Comparison of ENCODE assay signal across 8 cellular contexts in genomic region chr9:129036923-129037766, GRCh38. TPM values are rescaled to one million over a fixed set of nuclear protein-coding genes. Genes with fewer than 3 reads are reported as not detected.
DNase-seq lines count a peak whose midpoint lies in the region; ATAC-seq and TF ChIP-seq lines count a peak whose summit lies in the region.

No MANE protein-coding gene starts in this region.

- H3K36me3 ChIP-seq in body of pancreas (replicated peaks in 1 of 2; ENCODE audit: insufficient read depth in 1 of 2, low read depth in 2 of 2) (peaks cover 0 to 1% of the 10 kb centered on the region in 2 donors), left lung (peaks cover 0 to 21% of the 10 kb centered on the region in 2 donors), thyroid gland (peaks cover 6 to 8% of the 10 kb centered on the region in 2 donors)

- H3K4me3 ChIP-seq in body of pancreas (peak overlapping the region; percentile 97 to 99), left lung (peak overlapping the region; percentile 82 to 97), thyroid gland (replicated peaks in 1 of 3) (peak overlapping the region; percentile 80 to 90 (median 90))

- TF ChIP-seq CTCF in body of pancreas (IDR thresholded peaks at IDR 0.05) (no peak), left lung (IDR thresholded peaks at IDR 0.05) (no peak), thyroid gland (IDR thresholded peaks at IDR 0.05) (no peak)

- WGBS in body of pancreas, 2 donors = 8 to 9% methylated on average over 29 to 32 of the region's 32 CpGs
- 4 to 8% methylated on average over 31 to 32 of the region's 32 CpGs for WGBS in thyroid gland, 2 donors

- H3K36me3 Mint-ChIP-seq in activated CD8-positive, alpha-beta memory T cell treated with anti-CD3 and anti-CD28 coated beads, Interleukin-2, amount 10 ng/mL, durations not matched to agents 7 days and 5 days = peaks cover 4% of the 10 kb centered on the region

- peaks cover 24% of the 10 kb centered on the region for H3K4me1 Mint-ChIP-seq in activated CD8-positive, alpha-beta memory T cell treated with anti-CD3 and anti-CD28 coated beads, Interleukin-2, amount 10 ng/mL, durations not matched to agents 7 days and 5 days

- peak overlapping the region; percentile 93 for H3K4me3 Mint-ChIP-seq in activated CD8-positive, alpha-beta memory T cell treated with anti-CD3 and anti-CD28 coated beads, Interleukin-2, amount 10 ng/mL, durations not matched to agents 7 days and 5 days

- H3K27ac ChIP-seq in body of pancreas (peak overlapping the region in 3 of 4 donors; percentile 57 to 77 (median 74)), left lung (peak overlapping the region in 1 of 2 donors; percentile 73), thyroid gland (peak overlapping the region in 2 of 3 donors; percentile 58 to 62)

- no peaks in the 10 kb centered on the region for H3K9me3 Mint-ChIP-seq in activated CD8-positive, alpha-beta memory T cell treated with anti-CD3 and anti-CD28 coated beads, Interleukin-2, amount 10 ng/mL, durations not matched to agents 7 days and 5 days (ENCODE audit: low read depth)

- peaks cover 21% of the 10 kb centered on the region for H3K4me1 ChIP-seq in body of pancreas
- H3K4me1 ChIP-seq in left lung = peaks cover 9 to 24% of the 10 kb centered on the region in 2 donors
- H3K4me1 ChIP-seq in thyroid gland = peaks cover 18% of the 10 kb centered on the region in 2 donors

- DNase-seq in activated CD8-positive, alpha-beta memory T cell treated with anti-CD3 and anti-CD28 coated beads, Interleukin-2, amount 10 ng/mL, durations not matched to agents 7 days and 5 days = no peak
- DNase-seq in activated CD8-positive, alpha-beta memory T cell treated with anti-CD3 and anti-CD28 coated beads, Interleukin-2, amount 50 U/mL, for 4 hours = no peak
- DNase-seq in body of pancreas (no peak), left lung (no peak), thyroid gland (no peak), Kasumi-1 (lab: John Stamatoyannopoulos, UW) (no peak), NCI-H1436 treated with DMSO at 0.1 percent for 48 hours (lab: John Stamatoyannopoulos, UW) (no peak)

- ATAC-seq in activated CD8-positive, alpha-beta memory T cell treated with anti-CD3 and anti-CD28 coated beads, Interleukin-2, amount 10 ng/mL, durations not matched to agents 7 days and 5 days = no peak
- no peak for ATAC-seq in body of pancreas
- no peak for ATAC-seq in left lung
- no peak for ATAC-seq in GM21786 (IDR thresholded peaks at IDR 0.05; ENCODE audit: unreplicated experiment)

- intact Hi-C loops in body of pancreas (cut with DNase I) = no loop called here
- intact Hi-C loops in left lung (cut with DNase I) = no loop called here
- intact Hi-C loops in thyroid gland (cut with DNase I) = no loop called here

- peak overlapping the region; percentile 79 for H3K27ac Mint-ChIP-seq in activated CD8-positive, alpha-beta memory T cell treated with anti-CD3 and anti-CD28 coated beads, Interleukin-2, amount 10 ng/mL, durations not matched to agents 7 days and 5 days

- H3K27me3 Mint-ChIP-seq in activated CD8-positive, alpha-beta memory T cell treated with anti-CD3 and anti-CD28 coated beads, Interleukin-2, amount 10 ng/mL, durations not matched to agents 7 days and 5 days = no peaks in the 10 kb centered on the region

- TF ChIP-seq POLR2A in body of pancreas (IDR thresholded peaks at IDR 0.05) (no peak), thyroid gland (IDR thresholded peaks at IDR 0.05) (no peak)

- H3K9me3 ChIP-seq in body of pancreas (no peaks in the 10 kb centered on the region), left lung (no peaks in the 10 kb centered on the region), thyroid gland (no peaks in the 10 kb centered on the region)

- H3K27me3 ChIP-seq in body of pancreas = no peaks in the 10 kb centered on the region
- H3K27me3 ChIP-seq in left lung = no peaks in the 10 kb centered on the region
- no peaks in the 10 kb centered on the region for H3K27me3 ChIP-seq in thyroid gland

- CTCF ChIA-PET in activated CD8-positive, alpha-beta memory T cell treated with anti-CD3 and anti-CD28 coated beads, Interleukin-2, amount 10 ng/mL, durations not matched to agents 7 days and 5 days (lab: Charles Lee) = interaction anchor here (0.6 to 1.1 kb wide), 3 partner anchors 10 to 219 kb away, joined by 3 to 4 read pairs (median 3); partner anchors contain the start of genes DOLPP1 and ENDOG

RNA-seq across cellular contexts. Expression of gene MIGA2, which starts 0.7 kb away (rescaled TPM):
- total RNA-seq in activated CD8-positive, alpha-beta memory T cell treated with anti-CD3 and anti-CD28 coated beads, Interleukin-2, amount 10 ng/mL, durations not matched to agents 7 days and 5 days = 10 to 100 TPM; 39.3 to 51.3 TPM
- 10 to 100 TPM; 11.9 to 36.6 TPM for total RNA-seq in body of pancreas
- 10 to 100 TPM; 25.6 to 28.6 TPM for total RNA-seq in left lung
- total RNA-seq in thyroid gland = 10 to 100 TPM; 23.9 to 78.8 (median 50.0) TPM

RNA-seq across cellular contexts. Expression of gene SH3GLB2, which starts 9.0 kb away (rescaled TPM):
- total RNA-seq in activated CD8-positive, alpha-beta memory T cell treated with anti-CD3 and anti-CD28 coated beads, Interleukin-2, amount 10 ng/mL, durations not matched to agents 7 days and 5 days = 10 to 100 TPM; 76.8 to 93.4 TPM
- total RNA-seq in body of pancreas (100 to 1,000 TPM; 104 to 108 TPM), left lung (10 to 100 TPM; 63.7 to 64.7 TPM), thyroid gland (100 to 1,000 TPM in 1 of 4 donors, 10 to 100 TPM in 3; 89.5 to 139 (median 93.7) TPM)

RNA-seq across cellular contexts. Expression of gene DOLPP1, which starts 43.8 kb away (rescaled TPM):
- 10 to 100 TPM; 18.5 to 23.7 TPM for total RNA-seq in activated CD8-positive, alpha-beta memory T cell treated with anti-CD3 and anti-CD28 coated beads, Interleukin-2, amount 10 ng/mL, durations not matched to agents 7 days and 5 days
- total RNA-seq in body of pancreas = 1 to 10 TPM; 2.9 to 7.9 TPM
- total RNA-seq in left lung = 10 to 100 TPM; 14.7 to 19.6 TPM
- total RNA-seq in thyroid gland = 10 to 100 TPM in 1 of 4 donors, 1 to 10 TPM in 3; 6.0 to 10.9 (median 8.3) TPM
